ENCODE assay signal across 13 cellular contexts in genomic region chr11:96265236-96265737, GRCh38.
DNase-seq lines count a peak whose midpoint lies in the region; ATAC-seq and TF ChIP-seq lines count a peak whose summit lies in the region.
"Had no signal": no experiment of that assay in that cellular context is flagged by ENCODE, and none has a peak within 500 bp of the region (broad histone marks: within the 10 kb centered on the region; RNA-seq: fewer than 3 reads in every experiment).

No MANE protein-coding gene starts in this region.

- no peak overlapping the region for H2AFZ ChIP-seq in GM23248

- peaks cover 51% of the 10 kb centered on the region for H3F3A ChIP-seq in GM23248 (ENCODE audit: insufficient read depth)

- WGBS in mesodermal cell (ENCODE audit: insufficient coverage in 2 of 2), 2 experiments, result 83 to 94% methylated on average over 7 of the region's 8 CpGs
- 84 to 88% methylated on average over 8 of the region's 8 CpGs for WGBS in GM23248 (ENCODE audit: low coverage in 1 of 2, low lambda C conversion rate in 2 of 2, missing lambda C conversion rate in 2 of 2), 2 experiments

- no peak overlapping the region for H3K4me3 Mint-ChIP-seq in activated naive CD4-positive, alpha-beta T cell treated with anti-CD3 and anti-CD28 coated beads, Interleukin-2, amount 10 ng/mL, durations not matched to agents 7 days and 5 days
- no peak overlapping the region for H3K4me3 Mint-ChIP-seq in activated T-helper 2 cell treated with anti-CD3 and anti-CD28 coated beads, Interferon-gamma antibody, Interleukin-2, Interleukin-4, amounts not matched to agents 10 μg/mL and 5 μg/mL and 100 μg/mL, durations not matched to agents 14 hours and 24 hours and 36 hours (ENCODE audit: low read depth)
- H3K4me3 Mint-ChIP-seq in type B pancreatic cell, result no peak overlapping the region
- H3K4me3 Mint-ChIP-seq: neural crest cell, WTC11 had no signal

- in situ Hi-C loops in GM23248 (cut with MboI), result no loop called here

- peaks cover 79% of the 10 kb centered on the region for H3K4me1 Mint-ChIP-seq in activated naive CD4-positive, alpha-beta T cell treated with anti-CD3 and anti-CD28 coated beads, Interleukin-2, amount 10 ng/mL, durations not matched to agents 7 days and 5 days
- peaks cover 63% of the 10 kb centered on the region for H3K4me1 Mint-ChIP-seq in activated T-helper 2 cell treated with anti-CD3 and anti-CD28 coated beads, Interferon-gamma antibody, Interleukin-2, Interleukin-4, amounts not matched to agents 10 μg/mL and 5 μg/mL and 100 μg/mL, durations not matched to agents 14 hours and 24 hours and 36 hours (ENCODE audit: low read depth)
- peaks cover 27% of the 10 kb centered on the region for H3K4me1 Mint-ChIP-seq in type B pancreatic cell (ENCODE audit: unreplicated experiment)

- peaks cover 54% of the 10 kb centered on the region for H3K36me3 Mint-ChIP-seq in activated naive CD4-positive, alpha-beta T cell treated with anti-CD3 and anti-CD28 coated beads, Interleukin-2, amount 10 ng/mL, durations not matched to agents 7 days and 5 days
- H3K36me3 Mint-ChIP-seq in activated T-helper 2 cell treated with anti-CD3 and anti-CD28 coated beads, Interferon-gamma antibody, Interleukin-2, Interleukin-4, amounts not matched to agents 10 μg/mL and 5 μg/mL and 100 μg/mL, durations not matched to agents 14 hours and 24 hours and 36 hours (ENCODE audit: low read depth), result peaks cover 32% of the 10 kb centered on the region
- peaks cover 24% of the 10 kb centered on the region for H3K36me3 Mint-ChIP-seq in type B pancreatic cell

- H4K20me1 ChIP-seq in GM23248 (ENCODE audit: insufficient read depth), result no peaks in the 10 kb centered on the region

- H3K4me3 ChIP-seq in mesodermal cell (ENCODE audit: extremely low read depth, insufficient read depth, low read length, poor library complexity, severe bottlenecking) (no peak overlapping the region), GM23248 (no peak overlapping the region)

- peak overlapping the region; percentile 22 for H3K27ac Mint-ChIP-seq in activated naive CD4-positive, alpha-beta T cell treated with anti-CD3 and anti-CD28 coated beads, Interleukin-2, amount 10 ng/mL, durations not matched to agents 7 days and 5 days
- H3K27ac Mint-ChIP-seq in activated T-helper 2 cell treated with anti-CD3 and anti-CD28 coated beads, Interferon-gamma antibody, Interleukin-2, Interleukin-4, amounts not matched to agents 10 μg/mL and 5 μg/mL and 100 μg/mL, durations not matched to agents 14 hours and 24 hours and 36 hours, result peak overlapping the region; percentile 38
- peak overlapping the region; percentile 58 for H3K27ac Mint-ChIP-seq in type B pancreatic cell
- H3K27ac Mint-ChIP-seq: WTC11 had no signal

- peaks cover 12% of the 10 kb centered on the region for H3K36me3 ChIP-seq in mesodermal cell (ENCODE audit: control insufficient read depth, insufficient read depth, low read length)
- no peaks in the 10 kb centered on the region for H3K36me3 ChIP-seq in GM23248 (ENCODE audit: low read depth)

- H3K9ac ChIP-seq in GM23248, result no peak overlapping the region

- no peak for ATAC-seq in GM21576 (IDR thresholded peaks at IDR 0.05; ENCODE audit: unreplicated experiment)
- ATAC-seq: WTC11 had no signal

- no peak for TF ChIP-seq CTCF in type B pancreatic cell (conservative IDR thresholded peaks at IDR 0.05)

- DNase-seq in activated naive CD4-positive, alpha-beta T cell treated with anti-CD3 and anti-CD28 coated beads, Interleukin-2, amount 10 ng/mL, durations not matched to agents 7 days and 5 days, result no peak
- DNase-seq in activated naive CD4-positive, alpha-beta T cell treated with Interleukin-2 at 50 U/mL for 16 hours, result no peak
- no peak for DNase-seq in activated T-helper 2 cell treated with anti-CD3 and anti-CD28 coated beads, Interferon-gamma antibody, Interleukin-2, Interleukin-4, amounts not matched to agents 10 μg/mL and 5 μg/mL and 100 μg/mL, durations not matched to agents 14 hours and 24 hours and 36 hours (ENCODE audit: low spot score)
- no peak for DNase-seq in type B pancreatic cell (ENCODE audit: extremely low spot score, unreplicated experiment)
- no peak for DNase-seq in GM23248
- DNase-seq in NCI-H1417 (lab: John Stamatoyannopoulos, UW), result no peak
- DNase-seq: ACHN, NCI-H1105, NCI-H345 had no signal

- intact Hi-C loops in activated T-helper 2 cell treated with anti-CD3 and anti-CD28 coated beads, Interferon-gamma antibody, Interleukin-2, Interleukin-4, amounts not matched to agents 10 μg/mL and 5 μg/mL and 100 μg/mL, durations not matched to agents 14 hours and 24 hours and 36 hours (cut with micrococcal nuclease), result no loop called here

- H3K9me3 Mint-ChIP-seq in activated naive CD4-positive, alpha-beta T cell treated with anti-CD3 and anti-CD28 coated beads, Interleukin-2, amount 10 ng/mL, durations not matched to agents 7 days and 5 days, result peaks cover 5% of the 10 kb centered on the region
- H3K9me3 Mint-ChIP-seq in activated T-helper 2 cell treated with anti-CD3 and anti-CD28 coated beads, Interferon-gamma antibody, Interleukin-2, Interleukin-4, amounts not matched to agents 10 μg/mL and 5 μg/mL and 100 μg/mL, durations not matched to agents 14 hours and 24 hours and 36 hours, result peaks cover 13% of the 10 kb centered on the region
- peaks cover 15% of the 10 kb centered on the region for H3K9me3 Mint-ChIP-seq in type B pancreatic cell

- H3K9me3 ChIP-seq in mesodermal cell (ENCODE audit: control insufficient read depth, low read length) (peaks cover 6% of the 10 kb centered on the region), GM23248 (ENCODE audit: low read depth) (no peaks in the 10 kb centered on the region)

- H3K4me1 ChIP-seq in mesodermal cell (ENCODE audit: control insufficient read depth, insufficient read depth, low read length, poor library complexity, severe bottlenecking) (peaks cover 31% of the 10 kb centered on the region), GM23248 (ENCODE audit: insufficient read depth) (peaks cover 47% of the 10 kb centered on the region)

- no peaks in the 10 kb centered on the region for H3K27me3 ChIP-seq in GM23248 (replicated peaks; ENCODE audit: insufficient read depth)

- H3K27ac ChIP-seq in mesodermal cell (ENCODE audit: low read depth, low read length, severe bottlenecking), result peak overlapping the region; percentile 57
- no peak overlapping the region for H3K27ac ChIP-seq in GM23248

- no peak overlapping the region for H3K4me2 ChIP-seq in GM23248 (ENCODE audit: unreplicated experiment)

- H3K79me2 ChIP-seq in GM23248 (ENCODE audit: insufficient read depth), result peaks cover 97% of the 10 kb centered on the region

- CTCF ChIA-PET in activated naive CD4-positive, alpha-beta T cell treated with anti-CD3 and anti-CD28 coated beads, Interleukin-2, amount 10 ng/mL, durations not matched to agents 7 days and 5 days (lab: Charles Lee), result interaction anchor here (0.7 to 2.4 kb wide), 4 partner anchors 9 to 78 kb away, joined by 3 to 8 read pairs (median 3); partner anchors contain the start of gene MAML2

- no peaks in the 10 kb centered on the region for H3K9me2 ChIP-seq in GM23248 (ENCODE audit: insufficient read depth)

- H3K27me3 Mint-ChIP-seq in activated naive CD4-positive, alpha-beta T cell treated with anti-CD3 and anti-CD28 coated beads, Interleukin-2, amount 10 ng/mL, durations not matched to agents 7 days and 5 days, result no peaks in the 10 kb centered on the region
- H3K27me3 Mint-ChIP-seq in activated T-helper 2 cell treated with anti-CD3 and anti-CD28 coated beads, Interferon-gamma antibody, Interleukin-2, Interleukin-4, amounts not matched to agents 10 μg/mL and 5 μg/mL and 100 μg/mL, durations not matched to agents 14 hours and 24 hours and 36 hours (ENCODE audit: low read depth), result no peaks in the 10 kb centered on the region
- no peaks in the 10 kb centered on the region for H3K27me3 Mint-ChIP-seq in type B pancreatic cell
